8 cellular contexts compared by ENCODE assay signal in the genomic region with DNA sequence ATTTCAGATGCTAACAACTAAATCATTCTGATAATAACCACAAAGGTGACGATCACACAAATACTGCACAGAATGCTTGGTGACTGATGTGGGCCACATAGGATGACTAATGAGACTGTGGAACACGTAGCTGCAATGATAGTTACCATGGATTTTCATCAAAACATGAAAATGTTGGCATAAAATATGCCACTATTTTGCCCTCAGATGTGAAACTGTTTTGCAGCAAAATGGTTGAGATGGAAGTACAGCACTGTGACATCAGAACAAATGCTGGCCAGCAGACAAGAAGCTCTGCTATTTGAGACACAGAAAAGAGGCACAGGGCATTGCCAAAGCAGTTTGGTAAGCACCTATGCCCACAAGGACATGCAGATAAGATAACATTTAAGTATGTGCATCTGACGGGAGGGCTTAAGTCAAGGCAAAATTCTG.
DNase-seq lines count a peak whose midpoint lies in the region; ATAC-seq and TF ChIP-seq lines count a peak whose summit lies in the region.

No MANE protein-coding gene starts in this region.

- H3K79me2 ChIP-seq in trophoblast cell (ENCODE audit: control insufficient read depth, insufficient read depth, low read length, poor library complexity), result no peaks in the 10 kb centered on the region

- H3K4me3 Mint-ChIP-seq in Calu3 (ENCODE audit: low read depth, unreplicated experiment), result no peak overlapping the region

- no peak overlapping the region for H3K4ac ChIP-seq in trophoblast cell (ENCODE audit: low read depth, low read length)

- H2BK12ac ChIP-seq in trophoblast cell (ENCODE audit: low read length), result no peak overlapping the region

- H4K8ac ChIP-seq in trophoblast cell (ENCODE audit: low read depth, low read length), result no peak overlapping the region

- H3K79me1 ChIP-seq in trophoblast cell (ENCODE audit: low read length), result no peaks in the 10 kb centered on the region

- H2BK5ac ChIP-seq in trophoblast cell (ENCODE audit: low read depth, low read length, poor library complexity), result no peak overlapping the region

- no peak overlapping the region for H3K4me2 ChIP-seq in trophoblast cell (ENCODE audit: low read length)

- H3K18ac ChIP-seq in trophoblast cell (ENCODE audit: low read length), result no peak overlapping the region

- no peak overlapping the region for H3K14ac ChIP-seq in trophoblast cell (ENCODE audit: low read length)

- H3K27me3 ChIP-seq in trophoblast cell (ENCODE audit: insufficient read depth, low read length), result no peaks in the 10 kb centered on the region

- H3K4me1 ChIP-seq in trophoblast cell (ENCODE audit: control insufficient read depth in 1 of 2, insufficient read depth in 2 of 2, low read length in 2 of 2), result peaks cover 2 to 3% of the 10 kb centered on the region in 2 experiments

- peaks cover 19% of the 10 kb centered on the region for H3K4me1 Mint-ChIP-seq in Calu3 (ENCODE audit: low read depth, unreplicated experiment)

- H2AFZ ChIP-seq in trophoblast cell (ENCODE audit: insufficient read depth, low read length, poor library complexity), result no peak overlapping the region

- no TSS peak for BruUV-seq in Calu3 (replicated peaks; lab: Mats Ljungman, UMichigan)

- H3K9me3 Mint-ChIP-seq in Calu3 (ENCODE audit: low read depth, unreplicated experiment), result no peaks in the 10 kb centered on the region

- WGBS in trophoblast cell (ENCODE audit: extremely low coverage, insufficient coverage, insufficient read length), result no CpG with 5 or more reads among the region's 3 CpGs

- H3K9me3 ChIP-seq in trophoblast cell (ENCODE audit: insufficient read depth, low read depth, low read length), result no peaks in the 10 kb centered on the region

- no peaks in the 10 kb centered on the region for H3K27me3 Mint-ChIP-seq in Calu3 (ENCODE audit: unreplicated experiment)

- TF ChIP-seq CTCF in Calu3 (IDR thresholded peaks at IDR 0.05; ENCODE audit: unreplicated experiment) (no peak), coronary artery (IDR thresholded peaks at IDR 0.05) (no peak)

- H3K27ac ChIP-seq in coronary artery (peak overlapping the region; percentile 90 to 91), trophoblast cell (ENCODE audit: low read depth, low read length) (no peak overlapping the region)

- H3K9ac ChIP-seq in trophoblast cell (ENCODE audit: low read length), result no peak overlapping the region

- H3K23ac ChIP-seq in trophoblast cell (ENCODE audit: low read length), result no peak overlapping the region

- H3K4me3 ChIP-seq in coronary artery (peak overlapping the region; percentile 36), trophoblast cell (ENCODE audit: low read depth, low read length) (no peak overlapping the region)

- DNase-seq in Calu3 (peak; percentile 4), T follicular helper cell (ENCODE audit: low read depth) (peak; percentile 3), coronary artery (ENCODE audit: low spot score) (peak; percentile 85), trophoblast cell (peak; percentile 41 to 76), ureter (ENCODE audit: low spot score) (no peak), NCI-H187 (lab: John Stamatoyannopoulos, UW) (no peak)

- no peaks in the 10 kb centered on the region for H3K36me3 ChIP-seq in trophoblast cell (ENCODE audit: control insufficient read depth in 1 of 2, insufficient read depth in 2 of 2, low read length in 2 of 2)

- ATAC-seq in GM18870 (IDR thresholded peaks at IDR 0.05; ENCODE audit: unreplicated experiment) (no peak), HG02870 (IDR thresholded peaks at IDR 0.05; ENCODE audit: unreplicated experiment) (no peak)

- H4K91ac ChIP-seq in trophoblast cell (ENCODE audit: low read depth, low read length), result no peak overlapping the region

- CTCF ChIA-PET in Calu3 (lab: Charles Lee), result interaction anchor here (0.7 to 1.3 kb wide), 2 partner anchors 9 to 10 kb away, joined by 3 to 4 read pairs; no protein-coding TSS in a partner anchor

- no peak overlapping the region for H4K12ac ChIP-seq in trophoblast cell (ENCODE audit: low read depth, low read length)

- H3K27ac Mint-ChIP-seq in Calu3 (ENCODE audit: unreplicated experiment), result no peak overlapping the region

- H3K36me3 Mint-ChIP-seq in Calu3 (ENCODE audit: insufficient read depth, unreplicated experiment), result no peaks in the 10 kb centered on the region

- H2AK5ac ChIP-seq in trophoblast cell (ENCODE audit: low read length), result no peak overlapping the region

- intact Hi-C loops in Calu3 (cut with micrococcal nuclease; ENCODE audit: unreplicated experiment), result no loop called here

- H2BK120ac ChIP-seq in trophoblast cell (ENCODE audit: insufficient read depth, low read length, poor library complexity), result no peak overlapping the region

Comparison
In these comparisons a context has a peak if more than half of its experiments do, and no peak if none do; other contexts are left out.
1. DNase-seq: peak in Calu3 (single experiment), T follicular helper cell (single experiment), coronary artery (single experiment) and trophoblast cell (2 of 2); none in ureter (single experiment) and NCI-H187 (0 of 2).